13 cellular contexts compared by ENCODE assay signal in genomic region chrX:45295587-45295986, GRCh38.
DNase-seq lines count a peak whose midpoint lies in the region; ATAC-seq and TF ChIP-seq lines count a peak whose summit lies in the region.
"Had no signal": no experiment of that assay in that cellular context is flagged by ENCODE, and none has a peak within 500 bp of the region (broad histone marks: within the 10 kb centered on the region; RNA-seq: fewer than 3 reads in every experiment).

No MANE protein-coding gene starts in this region.

- H3K36me3 Mint-ChIP-seq in H9 (ENCODE audit: insufficient read depth in 1 of 3, low read depth in 3 of 3): peaks cover 0 to 2% (median 0%) of the 10 kb centered on the region in 3 experiments; a peak in 1 of 7 replicates
- H3K36me3 Mint-ChIP-seq in effector memory CD8-positive, alpha-beta T cell (ENCODE audit: insufficient read depth): no peaks in the 10 kb centered on the region
- no peaks in the 10 kb centered on the region for H3K36me3 Mint-ChIP-seq in activated CD8-positive, alpha-beta T cell treated with anti-CD3 and anti-CD28 coated beads, Interleukin-2, amount 10 ng/mL, durations not matched to agents 7 days and 5 days (ENCODE audit: low read depth)
- H3K36me3 Mint-ChIP-seq: CD4-positive, alpha-beta memory T cell; stimulated activated effector memory CD8-positive, alpha-beta T cell treated with anti-CD3 and anti-CD28 coated beads, Interleukin-12 subunit alpha, Interleukin-12 subunit beta, amount 100 ng/mL, for 72 hours had no signal

- H3K9me2 ChIP-seq in PC-3 (replicated peaks; ENCODE audit: low read length): no peaks in the 10 kb centered on the region

- no peaks in the 10 kb centered on the region for H3K4me1 Mint-ChIP-seq in H9
- H3K4me1 Mint-ChIP-seq in effector memory CD8-positive, alpha-beta T cell (ENCODE audit: low read depth in 2 of 2): no peaks in the 10 kb centered on the region
- H3K4me1 Mint-ChIP-seq in activated CD8-positive, alpha-beta T cell treated with anti-CD3 and anti-CD28 coated beads, Interleukin-2, amount 10 ng/mL, durations not matched to agents 7 days and 5 days (ENCODE audit: low read depth): no peaks in the 10 kb centered on the region
- H3K4me1 Mint-ChIP-seq: CD4-positive, alpha-beta memory T cell; stimulated activated effector memory CD8-positive, alpha-beta T cell treated with anti-CD3 and anti-CD28 coated beads, Interleukin-12 subunit alpha, Interleukin-12 subunit beta, amount 100 ng/mL, for 72 hours had no signal

- H3K36me3 ChIP-seq in HAP-1 (replicated peaks) (no peaks in the 10 kb centered on the region), PC-3 (ENCODE audit: low read depth, low read length) (no peaks in the 10 kb centered on the region), fibroblast of lung (ENCODE audit: control insufficient read depth, insufficient read depth, low read length) (no peaks in the 10 kb centered on the region)

- no peak overlapping the region for H3K4me3 Mint-ChIP-seq in H9
- no peak overlapping the region for H3K4me3 Mint-ChIP-seq in effector memory CD8-positive, alpha-beta T cell
- H3K4me3 Mint-ChIP-seq in activated CD8-positive, alpha-beta T cell treated with anti-CD3 and anti-CD28 coated beads, Interleukin-2, amount 10 ng/mL, durations not matched to agents 7 days and 5 days: no peak overlapping the region
- H3K4me3 Mint-ChIP-seq: CD4-positive, alpha-beta memory T cell; stimulated activated effector memory CD8-positive, alpha-beta T cell treated with anti-CD3 and anti-CD28 coated beads, Interleukin-12 subunit alpha, Interleukin-12 subunit beta, amount 100 ng/mL, for 72 hours had no signal

- no peak overlapping the region for H3K23ac ChIP-seq in H9 (ENCODE audit: insufficient read length, low read depth, low read length)

- H4K20me1 ChIP-seq in PC-3 (ENCODE audit: low read length) (no peaks in the 10 kb centered on the region), fibroblast of lung (ENCODE audit: control insufficient read depth, extremely low read depth, insufficient read depth, low read length) (no peaks in the 10 kb centered on the region), H9 (ENCODE audit: control insufficient read depth, insufficient read depth, insufficient read length) (no peaks in the 10 kb centered on the region)

- no peak overlapping the region for H3K27ac Mint-ChIP-seq in H9
- H3K27ac Mint-ChIP-seq in effector memory CD8-positive, alpha-beta T cell: no peak overlapping the region
- H3K27ac Mint-ChIP-seq in activated CD8-positive, alpha-beta T cell treated with anti-CD3 and anti-CD28 coated beads, Interleukin-2, amount 10 ng/mL, durations not matched to agents 7 days and 5 days: no peak overlapping the region
- H3K27ac Mint-ChIP-seq: CD4-positive, alpha-beta memory T cell; stimulated activated effector memory CD8-positive, alpha-beta T cell treated with anti-CD3 and anti-CD28 coated beads, Interleukin-12 subunit alpha, Interleukin-12 subunit beta, amount 100 ng/mL, for 72 hours had no signal

- H2AK5ac ChIP-seq in H9 (ENCODE audit: insufficient read length, low read length): no peak overlapping the region

- H3K4me2 ChIP-seq in PC-3 (ENCODE audit: low read length) (0 out of 2 replicates have a peak overlapping the region, but pooled peaks have one; percentile 1), fibroblast of lung (ENCODE audit: extremely low read depth, insufficient read depth, low read length) (no peak overlapping the region), H9 (ENCODE audit: insufficient read depth, insufficient read length, low read length) (no peak overlapping the region)

- H3K9me3 Mint-ChIP-seq in H9: peaks cover 18 to 29% of the 10 kb centered on the region in 2 experiments; a peak in 4 of 5 replicates
- H3K9me3 Mint-ChIP-seq in effector memory CD8-positive, alpha-beta T cell: no peaks in the 10 kb centered on the region
- H3K9me3 Mint-ChIP-seq in activated CD8-positive, alpha-beta T cell treated with anti-CD3 and anti-CD28 coated beads, Interleukin-2, amount 10 ng/mL, durations not matched to agents 7 days and 5 days (ENCODE audit: insufficient read depth): no peaks in the 10 kb centered on the region
- H3K9me3 Mint-ChIP-seq: CD4-positive, alpha-beta memory T cell; stimulated activated effector memory CD8-positive, alpha-beta T cell treated with anti-CD3 and anti-CD28 coated beads, Interleukin-12 subunit alpha, Interleukin-12 subunit beta, amount 100 ng/mL, for 72 hours had no signal

- H4K5ac ChIP-seq in H9 (ENCODE audit: insufficient read length, low read depth, low read length): no peak overlapping the region

- H3K14ac ChIP-seq in H9 (ENCODE audit: insufficient read depth, low read length): no peak overlapping the region

- H3K56ac ChIP-seq in H9 (ENCODE audit: insufficient read length, low read depth, low read length): no peak overlapping the region

- no peak overlapping the region for H3T11ph ChIP-seq in H9 (ENCODE audit: low read length)

- H4K8ac ChIP-seq in H9 (replicated peaks; ENCODE audit: insufficient read length, low read depth, low read length): no peak overlapping the region

- DNase-seq in A172 (ENCODE audit: low spot score) (peak; percentile 54), HAP-1 (ENCODE audit: low spot score in 2 of 2) (peak; percentile 77 to 82), PC-3 (peak; percentile 64), fibroblast of lung (ENCODE audit: low read depth in 2 of 2) (peak; percentile 59 to 67), H9 (no peak)
- DNase-seq in effector memory CD8-positive, alpha-beta T cell: no peak
- DNase-seq in activated CD8-positive, alpha-beta T cell treated with anti-CD3 and anti-CD28 coated beads, Interleukin-2, amount 10 ng/mL, durations not matched to agents 7 days and 5 days: no peak
- DNase-seq: activated T-cell treated with anti-CD3 and anti-CD28 coated beads for 4 hours; CD4-positive, alpha-beta memory T cell; dorsolateral prefrontal cortex; SW 1271 had no signal

- H3K27ac ChIP-seq in PC-3 (ENCODE audit: low read length): no peak overlapping the region
- no peak overlapping the region for H3K27ac ChIP-seq in fibroblast of lung (ENCODE audit: insufficient read depth, low read length)
- H3K27ac ChIP-seq in H9 (ENCODE audit: insufficient read length, low read depth, low read length): no peak overlapping the region
- H3K27ac ChIP-seq: dorsolateral prefrontal cortex had no signal

- no peak overlapping the region for H3K18ac ChIP-seq in H9 (ENCODE audit: insufficient read length, low read depth, low read length)

- no peak overlapping the region for H3K4me3 ChIP-seq in HAP-1
- H3K4me3 ChIP-seq in PC-3 (ENCODE audit: low read length): no peak overlapping the region
- H3K4me3 ChIP-seq in fibroblast of lung (replicated peaks in 1 of 4; ENCODE audit: control extremely low read depth in 1 of 4, insufficient read depth in 1 of 4, low read depth in 3 of 4, low read length in 4 of 4): no peak overlapping the region
- H3K4me3 ChIP-seq: dorsolateral prefrontal cortex had no signal

- H3K4me1 ChIP-seq in HAP-1: peaks cover 10% of the 10 kb centered on the region
- H3K4me1 ChIP-seq in PC-3 (ENCODE audit: insufficient read depth, low read length): peaks cover 11% of the 10 kb centered on the region
- no peaks in the 10 kb centered on the region for H3K4me1 ChIP-seq in fibroblast of lung (ENCODE audit: control insufficient read depth, extremely low read depth, insufficient read depth, low read length)
- no peaks in the 10 kb centered on the region for H3K4me1 ChIP-seq in H9 (ENCODE audit: insufficient read depth, low read length)

- no peak overlapping the region for H2AFZ ChIP-seq in PC-3 (ENCODE audit: low read length)
- H2AFZ ChIP-seq in fibroblast of lung (ENCODE audit: low read length): no peak overlapping the region
- no peak overlapping the region for H2AFZ ChIP-seq in H9 (ENCODE audit: low read length)

- BruUV-seq in PC-3 (replicated peaks; lab: Mats Ljungman, UMichigan): no TSS peak

- H3F3A ChIP-seq in PC-3 (ENCODE audit: low read length, unreplicated experiment): no peaks in the 10 kb centered on the region

- no peaks in the 10 kb centered on the region for H3K79me1 ChIP-seq in H9 (ENCODE audit: insufficient read depth, low read depth, low read length, poor library complexity, severe bottlenecking)

- no peaks in the 10 kb centered on the region; the same call in 1 of the 2 replicates for H3K27me3 Mint-ChIP-seq in H9 (ENCODE audit: low read depth)
- peaks cover 0 to 4% of the 10 kb centered on the region in 2 donors for H3K27me3 Mint-ChIP-seq in effector memory CD8-positive, alpha-beta T cell
- H3K27me3 Mint-ChIP-seq in activated CD8-positive, alpha-beta T cell treated with anti-CD3 and anti-CD28 coated beads, Interleukin-2, amount 10 ng/mL, durations not matched to agents 7 days and 5 days (ENCODE audit: low read depth): no peaks in the 10 kb centered on the region

- H2BK12ac ChIP-seq in H9 (ENCODE audit: insufficient read length, low read depth, low read length): no peak overlapping the region

- H3K4ac ChIP-seq in H9 (ENCODE audit: low read depth, low read length): no peak overlapping the region

- POLR2A ChIA-PET in PC-3 (lab: Charles Lee; ENCODE audit: unreplicated experiment): no interaction called here
- POLR2A ChIA-PET in activated CD8-positive, alpha-beta T cell treated with anti-CD3 and anti-CD28 coated beads, Interleukin-2, amount 10 ng/mL, durations not matched to agents 7 days and 5 days (lab: Charles Lee): no interaction called here

- H3K23me2 ChIP-seq in H9 (ENCODE audit: insufficient read length, low read depth, low read length, poor library complexity, severe bottlenecking): no peaks in the 10 kb centered on the region

- H3K27me3 ChIP-seq in HAP-1 (ENCODE audit: low read depth) (no peaks in the 10 kb centered on the region), PC-3 (ENCODE audit: low read length) (no peaks in the 10 kb centered on the region), fibroblast of lung (ENCODE audit: control insufficient read depth, insufficient read depth, low read length) (no peaks in the 10 kb centered on the region), H9 (ENCODE audit: insufficient read depth, low read length) (no peaks in the 10 kb centered on the region)

- no peak overlapping the region for H2BK15ac ChIP-seq in H9 (ENCODE audit: low read depth, low read length)

- no peak overlapping the region for H2BK5ac ChIP-seq in H9 (ENCODE audit: insufficient read length, low read length)

- CTCF ChIA-PET in PC-3 (lab: Charles Lee): no interaction called here
- CTCF ChIA-PET in activated CD8-positive, alpha-beta T cell treated with anti-CD3 and anti-CD28 coated beads, Interleukin-2, amount 10 ng/mL, durations not matched to agents 7 days and 5 days (lab: Charles Lee): no interaction called here

- in situ Hi-C loops in HAP-1 (cut with MboI; ENCODE audit: low sequenced_read_pairs): no loop called here

- peak; percentile 33 for ATAC-seq in PC-3
- no peak for ATAC-seq in effector memory CD8-positive, alpha-beta T cell (replicated peaks)
- ATAC-seq in GM18511 (IDR thresholded peaks at IDR 0.05; ENCODE audit: unreplicated experiment): no peak
- ATAC-seq in activated CD8-positive, alpha-beta T cell treated with anti-CD3 and anti-CD28 coated beads, Interleukin-2, amount 10 ng/mL, durations not matched to agents 7 days and 5 days: no peak
- ATAC-seq: stimulated activated effector memory CD8-positive, alpha-beta T cell treated with anti-CD3 and anti-CD28 coated beads, Interleukin-12 subunit alpha, Interleukin-12 subunit beta, amount 100 ng/mL, for 72 hours had no signal

- no peak overlapping the region for H4K91ac ChIP-seq in H9 (ENCODE audit: insufficient read length, low read depth, low read length)

- H2BK20ac ChIP-seq in H9 (ENCODE audit: low read depth, low read length, poor library complexity, severe bottlenecking): no peak overlapping the region

- TF ChIP-seq CTCF in PC-3 (conservative IDR thresholded peaks at IDR 0.05; ENCODE audit: low read depth, low read length): no peak
- TF ChIP-seq CTCF in fibroblast of lung (conservative IDR thresholded peaks at IDR 0.05 in 1 of 2, IDR thresholded peaks at IDR 0.05 in 1 of 2; ENCODE audit: low read depth in 1 of 2, low read length in 2 of 2): no peak
- TF ChIP-seq CTCF in H9 (conservative IDR thresholded peaks at IDR 0.05): no peak

- H3K9me3 ChIP-seq in HAP-1 (no peaks in the 10 kb centered on the region), PC-3 (ENCODE audit: low read length) (no peaks in the 10 kb centered on the region), fibroblast of lung (ENCODE audit: control insufficient read depth, insufficient read depth, low read depth, low read length) (no peaks in the 10 kb centered on the region), H9 (ENCODE audit: control insufficient read depth, low read depth, low read length) (peaks cover 13% of the 10 kb centered on the region)

- no peak overlapping the region for H2BK120ac ChIP-seq in H9 (ENCODE audit: low read depth, low read length, poor library complexity, severe bottlenecking)

- no CpG with 5 or more reads among the region's 2 CpGs for WGBS in H9 (ENCODE audit: extremely low coverage, insufficient read length, low lambda C conversion rate)

- intact Hi-C loops in PC-3 (cut with micrococcal nuclease): loop anchor here (5.0 kb wide), 1 partner anchor 93 kb away; the partner anchor contains the start of gene DIPK2B

- H3K9ac ChIP-seq in PC-3 (ENCODE audit: low read length) (no peak overlapping the region), fibroblast of lung (ENCODE audit: insufficient read depth, low read length) (no peak overlapping the region), H9 (ENCODE audit: extremely low read depth, insufficient read length, low read length) (no peak overlapping the region)

- H3K79me2 ChIP-seq in PC-3 (ENCODE audit: low read length) (no peaks in the 10 kb centered on the region), fibroblast of lung (ENCODE audit: control insufficient read depth, insufficient read depth, low read length) (no peaks in the 10 kb centered on the region), H9 (ENCODE audit: insufficient read depth, low read length) (no peaks in the 10 kb centered on the region)

Comparison
In these comparisons a context has a peak if more than half of its experiments do, and no peak if none do; other contexts are left out.
1. DNase-seq: peak in A172 (single experiment), HAP-1 (2 of 2), PC-3 (single experiment) and fibroblast of lung (2 of 2); none in H9 (single experiment), effector memory CD8-positive, alpha-beta T cell (0 of 3) and activated CD8-positive, alpha-beta T cell treated with anti-CD3 and anti-CD28 coated beads, Interleukin-2, amount 10 ng/mL, durations not matched to agents 7 days and 5 days (single experiment).